In genomic region chr9:136621019-136621733, GRCh38 we compare ENCODE assay signal across 1 cellular context.
TF ChIP-seq lines count a peak whose summit lies in the region.

No MANE protein-coding gene starts in this region.

TF ChIP-seq in GM23338, 12 proteins besides CTCF, POLR2A, EP300 and RAD21 (continued from another document):
- TF ChIP-seq ZNF462 (CRISPR knock-in tag; IDR thresholded peaks at IDR 0.05): no peak
- no peak for TF ChIP-seq STAT1 (IDR thresholded peaks at IDR 0.05; ENCODE audit: unreplicated experiment)
